ENCODE assay signal across 33 cellular contexts in genomic region chr11:109815529-109816105, GRCh38.
"Had no signal": no experiment of that assay in that cellular context is flagged by ENCODE, and none has a peak within 500 bp of the region (broad histone marks: within the 10 kb centered on the region; RNA-seq: fewer than 3 reads in every experiment).

No MANE protein-coding gene starts in this region.

- H3K9me3 ChIP-seq: body of pancreas, breast epithelium, Peyer's patch, SJSA1, SK-N-SH had no signal

- H3K36me3 Mint-ChIP-seq: activated naive CD4-positive, alpha-beta T cell treated with anti-CD3 and anti-CD28 coated beads, Interleukin-2, amount 50 U/mL, for 24 hours; activated naive CD8-positive, alpha-beta T cell treated with anti-CD3 and anti-CD28 coated beads, Interleukin-2, amount 10 ng/mL, durations not matched to agents 7 days and 5 days; WTC11 had no signal

- H3K27me3 ChIP-seq: body of pancreas, breast epithelium, Peyer's patch, SJSA1 had no signal

- H3K4me1 Mint-ChIP-seq: activated naive CD4-positive, alpha-beta T cell treated with anti-CD3 and anti-CD28 coated beads, Interleukin-2, amount 50 U/mL, for 24 hours; activated naive CD8-positive, alpha-beta T cell treated with anti-CD3 and anti-CD28 coated beads, Interleukin-2, amount 10 ng/mL, durations not matched to agents 7 days and 5 days; activated T-helper 17 cell treated with anti-CD3 and anti-CD28 coated beads, Interleukin-2, amount 50 U/mL, for 72 hours had no signal

- H3K9me3 Mint-ChIP-seq: activated CD8-positive, alpha-beta T cell treated with anti-CD3 and anti-CD28 coated beads for 36 hours; activated naive CD8-positive, alpha-beta T cell treated with anti-CD3 and anti-CD28 coated beads, Interleukin-2, amount 10 ng/mL, durations not matched to agents 7 days and 5 days; activated T-cell treated with anti-CD3 and anti-CD28 coated beads, Interleukin-2, amount 50 U/mL, for 72 hours; activated T-helper 17 cell treated with anti-CD3 and anti-CD28 coated beads, Interleukin-2, amount 50 U/mL, for 72 hours; T-helper 1 cell treated with Interleukin-12 subunit alpha and Interleukin-12 subunit beta and Interleukin-4 antibody, amounts not matched to agents 30 μg/mL and 1 μg/mL, for 36 hours; T-helper 2 cell treated with Interferon-gamma antibody and Interleukin-4, amounts not matched to agents 5 μg/mL and 100 μg/mL, for 36 hours; WTC11 had no signal

- DNase-seq: activated CD4-positive, alpha-beta T cell treated with anti-CD3 and anti-CD28 coated beads for 4 hours; activated CD8-positive, alpha-beta T cell treated with anti-CD3 and anti-CD28 coated beads for 36 hours; activated effector memory CD4-positive, alpha-beta T cell treated with anti-CD3 and anti-CD28 coated beads, Interleukin-2, amount 50 U/mL, for 16 hours; activated naive CD4-positive, alpha-beta T cell treated with Interleukin-2 at 50 U/mL for 16 hours; activated naive CD8-positive, alpha-beta T cell treated with anti-CD3 and anti-CD28 coated beads, Interleukin-2, amount 10 ng/mL, durations not matched to agents 7 days and 5 days; activated T-cell treated with anti-CD3 and anti-CD28 coated beads, Interleukin-2, amount 50 U/mL, for 1 hour; activated T-cell treated with anti-CD3 and anti-CD28 coated beads, Interleukin-2, amount 50 U/mL, for 72 hours; amygdala; body of pancreas; cerebellar nuclear complex; MM.1S; MV-4-11; NCI-H1092; NCI-H1436 treated with DMSO at 0.1 percent for 48 hours; NCI-H1694 treated with DMSO at 0.1 percent for 48 hours; NCI-H2029; NCI-H345; NCI-H524 treated with DMSO at 0.1 percent for 48 hours; NK-92 treated with Interleukin-12 subunit alpha and Interleukin-12 subunit beta, amount 100 ng/mL, for 24 hours; Peyer's patch; RPMI8226; SHP77 treated with DMSO at 0.1 percent for 48 hours; SK-N-SH had no signal

- H3K27ac Mint-ChIP-seq: activated CD8-positive, alpha-beta T cell treated with anti-CD3 and anti-CD28 coated beads for 36 hours; activated naive CD4-positive, alpha-beta T cell treated with anti-CD3 and anti-CD28 coated beads, Interleukin-2, amount 50 U/mL, for 24 hours; activated naive CD8-positive, alpha-beta T cell treated with anti-CD3 and anti-CD28 coated beads, Interleukin-2, amount 10 ng/mL, durations not matched to agents 7 days and 5 days; activated T-cell treated with anti-CD3 and anti-CD28 coated beads, Interleukin-2, amount 50 U/mL, for 72 hours; activated T-helper 17 cell treated with anti-CD3 and anti-CD28 coated beads, Interleukin-2, amount 50 U/mL, for 72 hours; T-helper 1 cell treated with Interleukin-12 subunit alpha and Interleukin-12 subunit beta and Interleukin-4 antibody, amounts not matched to agents 30 μg/mL and 1 μg/mL, for 36 hours; T-helper 2 cell treated with Interferon-gamma antibody and Interleukin-4, amounts not matched to agents 5 μg/mL and 100 μg/mL, for 36 hours; WTC11 had no signal

- ATAC-seq: activated CD4-positive, CD25-positive, alpha-beta regulatory T cell treated with anti-CD3 and anti-CD28 coated beads, Interleukin-2, amount 50 U/mL, for 24 hours; activated CD8-positive, alpha-beta T cell treated with anti-CD3 and anti-CD28 coated beads for 36 hours; activated T-cell treated with anti-CD3 and anti-CD28 coated beads, Interleukin-2, amount 50 U/mL, for 72 hours; activated T-helper 17 cell treated with anti-CD3 and anti-CD28 coated beads, Interleukin-2, amount 50 U/mL, for 72 hours; body of pancreas; PC-3; WTC11 had no signal

- H3K4me3 ChIP-seq: body of pancreas, breast epithelium, Peyer's patch, SJSA1 had no signal

- H3K36me3 ChIP-seq: breast epithelium, Peyer's patch, SJSA1 had no signal

- H3K27me3 Mint-ChIP-seq: activated naive CD8-positive, alpha-beta T cell treated with anti-CD3 and anti-CD28 coated beads, Interleukin-2, amount 10 ng/mL, durations not matched to agents 7 days and 5 days; activated T-helper 17 cell treated with anti-CD3 and anti-CD28 coated beads, Interleukin-2, amount 50 U/mL, for 72 hours had no signal

- H3K4me3 Mint-ChIP-seq: activated CD8-positive, alpha-beta T cell treated with anti-CD3 and anti-CD28 coated beads for 36 hours; activated naive CD4-positive, alpha-beta T cell treated with anti-CD3 and anti-CD28 coated beads, Interleukin-2, amount 50 U/mL, for 24 hours; activated naive CD8-positive, alpha-beta T cell treated with anti-CD3 and anti-CD28 coated beads, Interleukin-2, amount 10 ng/mL, durations not matched to agents 7 days and 5 days; activated T-cell treated with anti-CD3 and anti-CD28 coated beads, Interleukin-2, amount 50 U/mL, for 72 hours; activated T-helper 17 cell treated with anti-CD3 and anti-CD28 coated beads, Interleukin-2, amount 50 U/mL, for 72 hours; T-helper 1 cell treated with Interleukin-12 subunit alpha and Interleukin-12 subunit beta and Interleukin-4 antibody, amounts not matched to agents 30 μg/mL and 1 μg/mL, for 36 hours; T-helper 2 cell treated with Interferon-gamma antibody and Interleukin-4, amounts not matched to agents 5 μg/mL and 100 μg/mL, for 36 hours; WTC11 had no signal

- H3K27ac ChIP-seq: body of pancreas, breast epithelium, KMS-11, Peyer's patch, SJSA1 had no signal

- H3K4me1 ChIP-seq: body of pancreas, breast epithelium, Peyer's patch, SJSA1 had no signal
